In genomic region chr5:111511174-111512025, GRCh38 we compare ENCODE assay signal across 8 cellular contexts. TPM values are rescaled to one million over a fixed set of nuclear protein-coding genes. Genes with fewer than 3 reads are reported as not detected.
DNase-seq lines count a peak whose midpoint lies in the region; ATAC-seq and TF ChIP-seq lines count a peak whose summit lies in the region.

No MANE protein-coding gene starts in this region.

- no peaks in the 10 kb centered on the region for H3K27me3 ChIP-seq in CD8-positive, alpha-beta T cell (ENCODE audit: insufficient read depth, low read length)
- H3K27me3 ChIP-seq in tibial artery = no peaks in the 10 kb centered on the region

- H3K36me3 Mint-ChIP-seq in CD8-positive, alpha-beta T cell = peaks cover 11% of the 10 kb centered on the region

- POLR2A ChIA-PET in CD8-positive, alpha-beta T cell (lab: Charles Lee) = interaction anchor here (0.5 to 2.1 kb wide), 10 partner anchors 10 to 1474 kb away, joined by 3 to 8 read pairs (median 4); no protein-coding TSS in a partner anchor

- H3K27me3 Mint-ChIP-seq in CD8-positive, alpha-beta T cell (ENCODE audit: low read depth) = no peaks in the 10 kb centered on the region

- H3K9me3 Mint-ChIP-seq in CD8-positive, alpha-beta T cell = no peaks in the 10 kb centered on the region

- no peak for DNase-seq in CD8-positive, alpha-beta T cell
- DNase-seq in cardiac fibroblast (ENCODE audit: low read depth in 2 of 2) (peak; percentile 34 to 53), lower leg skin (ENCODE audit: low spot score in 2 of 2) (no peak), tibial artery (no peak), DMS153 treated with DMSO at 0.1 percent for 48 hours (lab: John Stamatoyannopoulos, UW; ENCODE audit: unreplicated experiment) (no peak), UCSD-AML1 (lab: John Stamatoyannopoulos, UW; ENCODE audit: unreplicated experiment) (no peak)

- peaks cover 41% of the 10 kb centered on the region for H3K4me1 Mint-ChIP-seq in CD8-positive, alpha-beta T cell (ENCODE audit: low read depth)

- intact Hi-C loops in CD8-positive, alpha-beta T cell (cut with DNase I, micrococcal nuclease) = loop anchor here (1.0 to 10.0 kb wide), 11 partner anchors 8 to 2001 kb away; partner anchors contain the start of genes NREP (in 1 of the 2), SLC25A46 (in 1 of the 2), WDR36 (in 1 of the 2) and YTHDC2 (in 1 of the 2)
- intact Hi-C loops in lower leg skin (cut with DNase I; ENCODE audit: low total_unique reads) (no loop called here), tibial artery (cut with DNase I; ENCODE audit: low total_unique reads) (no loop called here)

- H3K4me3 ChIP-seq in CD8-positive, alpha-beta T cell (ENCODE audit: low read depth, low read length) = peak overlapping the region; percentile 96
- peak overlapping the region; percentile 94 to 95 for H3K4me3 ChIP-seq in cardiac fibroblast (replicated peaks in 1 of 2; ENCODE audit: low read depth in 2 of 2, low read length in 2 of 2)
- peak overlapping the region; percentile 37 for H3K4me3 ChIP-seq in lower leg skin (ENCODE audit: low read depth, poor library complexity, severe bottlenecking)
- peak overlapping the region; percentile 80 to 85 for H3K4me3 ChIP-seq in tibial artery

- TF ChIP-seq POLR2A in lower leg skin (IDR thresholded peaks at IDR 0.05) = no peak

- H3K9me3 ChIP-seq in CD8-positive, alpha-beta T cell (ENCODE audit: low read length) = no peaks in the 10 kb centered on the region
- H3K9me3 ChIP-seq in KOPT-K1 (ENCODE audit: insufficient read depth, low read length, poor library complexity, severe bottlenecking) (no peaks in the 10 kb centered on the region), tibial artery (no peaks in the 10 kb centered on the region)

- peak overlapping the region; percentile 96 for H3K4me3 Mint-ChIP-seq in CD8-positive, alpha-beta T cell

- ATAC-seq in CD8-positive, alpha-beta T cell = no peak
- ATAC-seq in GM21526 (IDR thresholded peaks at IDR 0.05; ENCODE audit: low FRiP score, unreplicated experiment) = peak; percentile 16

- no peaks in the 10 kb centered on the region for H3K36me3 ChIP-seq in CD8-positive, alpha-beta T cell (ENCODE audit: insufficient read depth, low read length)
- H3K36me3 ChIP-seq in KOPT-K1 (ENCODE audit: insufficient read depth, low read length) = peaks cover 12% of the 10 kb centered on the region; the same call in 1 of the 2 replicates
- no peaks in the 10 kb centered on the region for H3K36me3 ChIP-seq in tibial artery

- H3K27ac ChIP-seq in CD8-positive, alpha-beta T cell (ENCODE audit: low read depth, low read length) = peak overlapping the region; percentile 75
- H3K27ac ChIP-seq in KOPT-K1 (ENCODE audit: low read depth, low read length, poor library complexity, severe bottlenecking) = peak overlapping the region; percentile 98
- peak overlapping the region; percentile 90 to 95 for H3K27ac ChIP-seq in tibial artery

- H3K4me1 ChIP-seq in CD8-positive, alpha-beta T cell (ENCODE audit: insufficient read depth, low read length) = peaks cover 26% of the 10 kb centered on the region
- H3K4me1 ChIP-seq in tibial artery = peaks cover 0 to 61% (median 3%) of the 10 kb centered on the region in 4 donors

- TF ChIP-seq CTCF in CD8-positive, alpha-beta T cell (IDR thresholded peaks at IDR 0.05) = no peak
- TF ChIP-seq CTCF in cardiac fibroblast (IDR thresholded peaks at IDR 0.05; ENCODE audit: low read depth, low read length) = no peak
- no peak for TF ChIP-seq CTCF in lower leg skin (IDR thresholded peaks at IDR 0.05)
- TF ChIP-seq CTCF in tibial artery (IDR thresholded peaks at IDR 0.05) = no peak

- CTCF ChIA-PET in CD8-positive, alpha-beta T cell (lab: Charles Lee) = interaction anchor here (0.9 to 1.4 kb wide), 4 partner anchors 8 to 20 kb away, joined by 3 to 5 read pairs (median 4); no protein-coding TSS in a partner anchor

- WGBS in lower leg skin, 2 donors = 6 to 10% methylated on average over 9 of the region's 9 CpGs

- peak overlapping the region; percentile 95 for H3K27ac Mint-ChIP-seq in CD8-positive, alpha-beta T cell

RNA-seq across cellular contexts. Expression of gene STARD4, which starts 0.9 kb away (rescaled TPM):
- total RNA-seq in CD8-positive, alpha-beta T cell = 10 to 100 TPM; 31.7 to 32.4 TPM
- 1 to 10 TPM in 3 of 4 donors, under 1 TPM in 1; 0.34 to 3.2 (median 2.9) TPM for total RNA-seq in lower leg skin

Comparison
In these comparisons a context has a peak if more than half of its experiments do, and no peak if none do; other contexts are left out.
1. DNase-seq: peak in cardiac fibroblast (2 of 2); none in CD8-positive, alpha-beta T cell (0 of 7), lower leg skin (0 of 2), tibial artery (0 of 2), DMS153 treated with DMSO at 0.1 percent for 48 hours (single experiment) and UCSD-AML1 (single experiment).
2. H3K4me3 ChIP-seq: peak in every context shown above with its lines; median percentile 96 in CD8-positive, alpha-beta T cell; 94 in cardiac fibroblast; 82 in tibial artery; 37 in lower leg skin.
3. RNA of gene STARD4, which starts 0.9 kb away (total RNA-seq): 31.7 to 32.4 TPM in CD8-positive, alpha-beta T cell; 0.34 to 3.2 TPM in lower leg skin; every median in the first group is over 4 times any median in the second.
4. intact Hi-C loops: an anchor here in CD8-positive, alpha-beta T cell (1.0 to 10.0 kb wide); none called in lower leg skin and tibial artery.
5. Peak in every context shown above with its lines, with median percentiles within 50 percentile points of each other: H3K27ac ChIP-seq.